In the genomic region with DNA sequence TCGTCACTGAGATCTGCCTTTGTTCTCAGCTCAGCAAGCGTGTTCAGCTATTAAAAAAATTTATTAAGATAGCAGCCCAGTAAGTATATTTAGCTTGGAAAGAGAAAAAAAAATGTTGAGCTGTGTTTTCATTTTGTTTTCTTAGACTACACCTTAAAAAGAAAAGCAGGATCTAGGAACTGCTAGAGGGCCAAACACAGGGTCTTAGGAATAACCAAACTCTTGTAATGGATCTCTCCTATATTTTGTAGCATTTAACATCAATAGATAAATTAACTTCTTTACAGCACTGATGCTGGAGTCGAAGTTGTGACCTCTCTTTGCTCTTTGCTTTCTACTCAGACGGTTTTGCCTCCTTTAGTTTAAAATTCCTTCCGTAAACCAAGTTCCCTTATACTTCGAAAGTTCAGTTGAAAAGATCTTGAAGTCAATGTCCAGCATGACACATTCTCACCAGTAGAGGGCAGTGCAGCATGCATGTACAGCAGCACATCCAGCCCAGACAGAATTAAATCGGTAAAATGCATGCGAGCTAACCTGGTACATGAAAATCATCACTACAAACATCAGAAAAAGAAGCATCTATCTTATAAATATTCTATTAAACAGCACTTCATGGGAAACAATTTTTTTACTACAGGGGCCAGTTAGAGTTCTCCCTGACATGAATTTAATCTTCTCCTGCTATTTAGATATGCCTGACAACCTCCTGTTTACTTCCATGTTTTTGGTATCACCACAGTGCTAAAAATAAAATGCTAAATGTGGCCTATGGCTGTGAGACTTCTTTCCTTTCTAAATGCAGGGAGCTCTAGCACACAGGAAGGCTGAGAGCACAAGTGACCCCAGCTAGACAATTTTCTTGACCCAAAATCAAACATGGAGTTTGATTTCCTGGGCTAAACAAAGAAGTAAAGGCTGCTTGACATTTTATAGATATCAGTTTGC, we compare ENCODE assay signal across 8 cellular contexts. TPM values are rescaled to one million over a fixed set of nuclear protein-coding genes. Genes with fewer than 3 reads are reported as not detected.
DNase-seq lines count a peak whose midpoint lies in the region; ATAC-seq and TF ChIP-seq lines count a peak whose summit lies in the region.

No MANE protein-coding gene starts in this region.

- peak; percentile 94 for TF ChIP-seq CTCF in GM12865 (IDR thresholded peaks at IDR 0.05; ENCODE audit: insufficient read depth, low read depth, low read length, missing control alignments)

- ATAC-seq in GM19023 (IDR thresholded peaks at IDR 0.05; ENCODE audit: unreplicated experiment) = no peak

- peak; percentile 91 for DNase-seq in GM12865 (ENCODE audit: low read depth)
- DNase-seq in HT-29 (ENCODE audit: low spot score) = peak; percentile 92
- peak; percentile 70 for DNase-seq in NOMO-1 treated with dmso at 0.1 percent for 144 hours (lab: John Stamatoyannopoulos, UW; ENCODE audit: unreplicated experiment)
- DNase-seq in activated CD8-positive, alpha-beta memory T cell treated with anti-CD3 and anti-CD28 coated beads, Interleukin-2, amount 50 U/mL, for 1 hour (ENCODE audit: extremely low read depth) = peak; percentile 43
- peak; percentile 68 for DNase-seq in epidermal melanocyte (ENCODE audit: insufficient read length, low spot score)
- DNase-seq in mucosa of gallbladder (ENCODE audit: low spot score) = peak; percentile 91
- peak; percentile 48 to 59 for DNase-seq in stimulated activated CD8-positive, alpha-beta memory T cell treated with anti-CD3 and anti-CD28 coated beads, Interleukin-2, amount 100 ng/mL, for 48 hours (ENCODE audit: low read depth in 2 of 2)

- no peak overlapping the region for H3K4me3 ChIP-seq in GM12865 (ENCODE audit: low read depth, low read length)

RNA-seq across cellular contexts. Expression of gene MAP3K20, which starts 48.2 kb away (rescaled TPM):
- total RNA-seq in HT-29 (2014; rRNA removed; shearing (Covaris generic)) = 17.4 and 18.4 TPM in 2 replicates
- total RNA-seq in mucosa of gallbladder = 90.0 TPM
